ENCODE assay signal across 14 cellular contexts in the genomic region with DNA sequence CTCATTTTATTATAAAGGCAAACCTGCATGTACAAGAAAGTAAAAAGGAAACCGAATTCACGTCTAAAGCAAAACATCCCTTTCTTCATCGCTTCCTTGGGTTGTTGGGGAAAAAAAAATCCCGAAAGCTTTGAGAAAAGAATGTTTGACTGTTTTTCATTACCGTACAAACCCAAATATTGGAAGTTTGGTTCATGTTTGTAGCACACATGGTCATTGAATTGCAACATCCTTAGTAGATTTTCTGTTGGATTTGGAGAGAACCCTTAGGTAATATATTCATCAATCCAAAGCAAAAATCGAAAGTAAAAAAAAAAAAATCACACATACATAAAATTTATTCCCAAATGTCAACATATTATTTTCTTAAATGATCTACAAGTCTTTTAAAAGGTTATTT.
"Had no signal": no experiment of that assay in that cellular context is flagged by ENCODE, and none has a peak within 500 bp of the region (broad histone marks: within the 10 kb centered on the region; RNA-seq: fewer than 3 reads in every experiment).

No MANE protein-coding gene starts in this region.

- FAIRE-seq: astrocyte, colon had no signal

- H3K27ac ChIP-seq: cardiac muscle cell, testis, upper lobe of right lung, WERI-Rb-1 had no signal

- DNase-seq: activated CD4-positive, alpha-beta T cell treated with anti-CD3 and anti-CD28 coated beads for 4 hours; activated naive CD4-positive, alpha-beta T cell treated with Interleukin-2 at 50 U/mL for 16 hours; activated naive CD8-positive, alpha-beta T cell treated with anti-CD3 and anti-CD28 coated beads, Interleukin-2, amount 50 U/mL, for 24 hours; hypothalamus; stimulated activated CD4-positive, alpha-beta T cell treated with anti-CD3 and anti-CD28 coated beads, Interleukin-2, amount 100 ng/mL, for 48 hours; stimulated activated naive CD4-positive, alpha-beta T cell treated with Interleukin-2 at 50 U/mL for 16 hours; T-cell; testis; upper lobe of right lung; WERI-Rb-1 had no signal

- H3K4me3 ChIP-seq: cardiac muscle cell, lung, testis, upper lobe of right lung had no signal

- H3K4me1 ChIP-seq: testis, upper lobe of right lung had no signal

- H3K36me3 ChIP-seq: cardiac muscle cell, upper lobe of right lung, WERI-Rb-1 had no signal

- H3K9me3 ChIP-seq: testis, upper lobe of right lung had no signal

- H3K27me3 ChIP-seq: cardiac muscle cell, testis, upper lobe of right lung had no signal
